In genomic region chr11:18319914-18320313, GRCh38 we compare ENCODE assay signal across 14 cellular contexts. TPM values are rescaled to one million over a fixed set of nuclear protein-coding genes. Genes with fewer than 3 reads are reported as not detected.
DNase-seq lines count a peak whose midpoint lies in the region; ATAC-seq and TF ChIP-seq lines count a peak whose summit lies in the region.
"Had no signal": no experiment of that assay in that cellular context is flagged by ENCODE, and none has a peak within 500 bp of the region (broad histone marks: within the 10 kb centered on the region; RNA-seq: fewer than 3 reads in every experiment).

No MANE protein-coding gene starts in this region.

- TF ChIP-seq EP300 in SK-N-SH (IDR thresholded peaks at IDR 0.05; ENCODE audit: borderline replicate concordance in 1 of 2, low read depth in 1 of 2, low read length in 1 of 2) = no peak

- H3K9ac ChIP-seq in SK-N-SH = no peak overlapping the region; the same call in 1 of the 2 replicates
- no peak overlapping the region for H3K9ac ChIP-seq in PC-3 (ENCODE audit: low read length)
- peak overlapping the region; percentile 96 for H3K9ac ChIP-seq in endodermal cell (ENCODE audit: extremely low read depth, low read length, poor library complexity, severe bottlenecking)
- H3K9ac ChIP-seq in smooth muscle cell (ENCODE audit: low read depth) = peak overlapping the region; percentile 19

- POLR2A ChIA-PET in SK-N-SH (lab: Yijun Ruan, JAX) (interaction anchor here (2.4 kb wide), 1 partner anchor 64 kb away, joined by 8 read pairs; no protein-coding TSS in a partner anchor), PC-3 (lab: Charles Lee; ENCODE audit: unreplicated experiment) (interaction anchor here (0.6 kb wide), 2 partner anchors 75 to 91 kb away, joined by 4 to 5 read pairs; partner anchors contain the start of gene LDHA)

- no peaks in the 10 kb centered on the region for H3K27me3 ChIP-seq in SK-N-SH (ENCODE audit: insufficient read depth)
- no peaks in the 10 kb centered on the region for H3K27me3 ChIP-seq in PC-3 (ENCODE audit: low read length)
- no peaks in the 10 kb centered on the region for H3K27me3 ChIP-seq in endodermal cell (ENCODE audit: control insufficient read depth, insufficient read depth, low read length, poor library complexity, severe bottlenecking)
- H3K27me3 ChIP-seq in smooth muscle cell (ENCODE audit: low read depth) = no peaks in the 10 kb centered on the region
- H3K27me3 ChIP-seq in gastrocnemius medialis = no peaks in the 10 kb centered on the region
- H3K27me3 ChIP-seq: ovary, thyroid gland had no signal

- H3K27ac ChIP-seq in SK-N-SH (ENCODE audit: low read depth in 2 of 2, low read length in 1 of 2) (no peak overlapping the region), PC-3 (ENCODE audit: low read length) (no peak overlapping the region), endodermal cell (ENCODE audit: low read depth, low read length) (no peak overlapping the region), smooth muscle cell (ENCODE audit: low read depth) (no peak overlapping the region), gastrocnemius medialis (no peak overlapping the region)
- H3K27ac ChIP-seq: 22Rv1, ovary, thyroid gland had no signal

- DNase-seq in SK-N-SH (no peak), PC-3 (no peak), endodermal cell (no peak), smooth muscle cell (lab: John Stamatoyannopoulos, UW; ENCODE audit: unreplicated experiment) (no peak), NCI-H2196 (lab: John Stamatoyannopoulos, UW; ENCODE audit: unreplicated experiment) (no peak), C1 segment of cervical spinal cord (lab: John Stamatoyannopoulos, UW) (no peak), gastrocnemius medialis (no peak)
- DNase-seq: activated CD8-positive, alpha-beta memory T cell treated with anti-CD3 and anti-CD28 coated beads for 24 hours; ovary; stimulated activated CD4-positive, alpha-beta T cell treated with anti-CD3 and anti-CD28 coated beads, Interleukin-4, amount 100 ng/mL, for 1 hour; thyroid gland had no signal

- peaks cover 8% of the 10 kb centered on the region for H3F3A ChIP-seq in SK-N-SH (replicated peaks; ENCODE audit: insufficient read depth)
- no peaks in the 10 kb centered on the region for H3F3A ChIP-seq in PC-3 (ENCODE audit: low read length, unreplicated experiment)
- H3F3A ChIP-seq in smooth muscle cell (ENCODE audit: low read depth) = no peaks in the 10 kb centered on the region

- no peaks in the 10 kb centered on the region for H3K9me3 Mint-ChIP-seq in endodermal cell

- H3K4me2 ChIP-seq in SK-N-SH (peak overlapping the region; percentile 86), PC-3 (ENCODE audit: low read length) (peak overlapping the region; percentile 92), smooth muscle cell (peak overlapping the region; percentile 100)

- TF ChIP-seq CTCF in SK-N-SH (IDR thresholded peaks at IDR 0.05) (no peak), PC-3 (conservative IDR thresholded peaks at IDR 0.05; ENCODE audit: low read depth, low read length) (no peak), endodermal cell (conservative IDR thresholded peaks at IDR 0.05) (no peak), smooth muscle cell (IDR thresholded peaks at IDR 0.05; ENCODE audit: borderline replicate concordance, insufficient read depth, poor library complexity, severe bottlenecking) (no peak), gastrocnemius medialis (IDR thresholded peaks at IDR 0.05 in 4 of 5, conservative IDR thresholded peaks at IDR 0.05 in 1 of 5) (no peak)

- H3K9me3 ChIP-seq in SK-N-SH = no peaks in the 10 kb centered on the region
- H3K9me3 ChIP-seq in PC-3 (ENCODE audit: low read length) = no peaks in the 10 kb centered on the region
- no peaks in the 10 kb centered on the region for H3K9me3 ChIP-seq in endodermal cell (ENCODE audit: control insufficient read depth, low read length)
- H3K9me3 ChIP-seq in smooth muscle cell (replicated peaks; ENCODE audit: low read depth) = no peaks in the 10 kb centered on the region
- H3K9me3 ChIP-seq in gastrocnemius medialis = no peaks in the 10 kb centered on the region
- H3K9me3 ChIP-seq: ovary, thyroid gland had no signal

- no peaks in the 10 kb centered on the region for H3K9me2 ChIP-seq in SK-N-SH
- H3K9me2 ChIP-seq in PC-3 (replicated peaks; ENCODE audit: low read length) = no peaks in the 10 kb centered on the region

- 91% methylated on average over 3 of the region's 3 CpGs for WGBS in SK-N-SH (ENCODE audit: low lambda C conversion rate)
- 83 to 95% methylated on average over 2 to 3 of the region's 3 CpGs for WGBS in endodermal cell (ENCODE audit: insufficient coverage in 1 of 2, insufficient read length in 1 of 2), 2 experiments
- 92% methylated on average over 3 of the region's 3 CpGs for WGBS in smooth muscle cell (ENCODE audit: low lambda C conversion rate)

- H4K20me1 ChIP-seq in SK-N-SH (ENCODE audit: insufficient read depth) (peaks cover 1% of the 10 kb centered on the region; the same call in 1 of the 2 replicates), PC-3 (ENCODE audit: low read length) (0 out of 2 replicates have a peak, but pooled peaks cover 7% of the 10 kb centered on the region), smooth muscle cell (ENCODE audit: low read depth) (no peaks in the 10 kb centered on the region)

- peaks cover 58% of the 10 kb centered on the region for H3K4me1 Mint-ChIP-seq in endodermal cell

- H3K4me1 ChIP-seq in SK-N-SH (ENCODE audit: control insufficient read depth in 1 of 2, insufficient read depth in 2 of 2, low read depth in 1 of 2, low read length in 1 of 2) (peaks cover 5 to 19% of the 10 kb centered on the region in 2 experiments; a peak in 3 of 4 replicates), PC-3 (ENCODE audit: insufficient read depth, low read length) (peaks cover 36% of the 10 kb centered on the region), endodermal cell (ENCODE audit: control insufficient read depth, insufficient read depth, low read length) (peaks cover 5% of the 10 kb centered on the region), smooth muscle cell (ENCODE audit: low read depth) (peaks cover 22% of the 10 kb centered on the region), gastrocnemius medialis (peaks cover 31 to 34% of the 10 kb centered on the region in 2 donors)

- intact Hi-C loops in PC-3 (cut with micrococcal nuclease) = loop anchor here (10.0 kb wide), 2 partner anchors 75 to 175 kb away; partner anchors contain the start of gene SAA2
- intact Hi-C loops in gastrocnemius medialis (cut with DNase I; ENCODE audit: low total_unique reads) = no loop called here

- H2AFZ ChIP-seq in SK-N-SH (ENCODE audit: low read depth) (no peak overlapping the region), PC-3 (ENCODE audit: low read length) (no peak overlapping the region), smooth muscle cell (ENCODE audit: low read depth) (no peak overlapping the region)

- H3K79me2 ChIP-seq in SK-N-SH (ENCODE audit: insufficient read depth) (peaks cover 91% of the 10 kb centered on the region), PC-3 (ENCODE audit: low read length) (peaks cover 80% of the 10 kb centered on the region), smooth muscle cell (ENCODE audit: low read depth) (peaks cover 70% of the 10 kb centered on the region)

- no peak for TF ChIP-seq POLR2A in gastrocnemius medialis (IDR thresholded peaks at IDR 0.05)

- H3K4me3 Mint-ChIP-seq in endodermal cell = peak overlapping the region; percentile 91

- H3K36me3 Mint-ChIP-seq in endodermal cell (ENCODE audit: low read depth) = peaks cover 22% of the 10 kb centered on the region

- no peak for ATAC-seq in SK-N-SH treated with all-trans-retinoic acid at 6 μM for 48 hours
- ATAC-seq in PC-3 = no peak
- no peak for ATAC-seq in gastrocnemius medialis

- peak overlapping the region; percentile 28 for H3K27ac Mint-ChIP-seq in endodermal cell

- H3K4me3 ChIP-seq in SK-N-SH (ENCODE audit: low read depth in 2 of 2, low read length in 1 of 2) (peak overlapping the region in 1 of 2 experiments; percentile 92; a peak in 1 of 4 replicates), PC-3 (ENCODE audit: low read length) (peak overlapping the region; percentile 89), endodermal cell (ENCODE audit: low read length) (peak overlapping the region; percentile 99), smooth muscle cell (peak overlapping the region; percentile 73), gastrocnemius medialis (no peak overlapping the region)
- H3K4me3 ChIP-seq: ovary, thyroid gland had no signal

- no peak for TF ChIP-seq RAD21 in SK-N-SH (IDR thresholded peaks at IDR 0.05; ENCODE audit: low read length)

- in situ Hi-C loops in gastrocnemius medialis (cut with MboI; ENCODE audit: low sequenced_read_pairs in 4 of 4) = loop anchor here in 3 of 4 donors (5.0 to 10.0 kb wide), 4 partner anchors 75 to 315 kb away; partner anchors contain the start of genes SPTY2D1 (in 2 of the 3), LDHA (in 1 of the 3) and TSG101 (in 1 of the 3)

- no peaks in the 10 kb centered on the region for H3K27me3 Mint-ChIP-seq in endodermal cell (ENCODE audit: insufficient read depth)

- H3K36me3 ChIP-seq in SK-N-SH (replicated peaks in 1 of 2; ENCODE audit: control insufficient read depth in 1 of 2, insufficient read depth in 2 of 2, low read length in 1 of 2) = peaks cover 2 to 6% of the 10 kb centered on the region in 2 experiments
- H3K36me3 ChIP-seq in PC-3 (ENCODE audit: low read depth, low read length) = no peaks in the 10 kb centered on the region; the same call in 1 of the 2 replicates
- peaks cover 16% of the 10 kb centered on the region for H3K36me3 ChIP-seq in endodermal cell (ENCODE audit: control insufficient read depth, insufficient read depth, low read length)
- no peaks in the 10 kb centered on the region for H3K36me3 ChIP-seq in smooth muscle cell (ENCODE audit: low read depth)
- no peaks in the 10 kb centered on the region for H3K36me3 ChIP-seq in gastrocnemius medialis
- H3K36me3 ChIP-seq: ovary, thyroid gland had no signal

- CTCF ChIA-PET in SK-N-SH (lab: Yijun Ruan, JAX) (interaction anchor here (1.2 kb wide), 1 partner anchor 76 kb away, joined by 3 read pairs; no protein-coding TSS in a partner anchor), PC-3 (lab: Charles Lee) (no interaction called here)

- no TSS peak for BruUV-seq in PC-3 (replicated peaks; lab: Mats Ljungman, UMichigan)

RNA-seq across cellular contexts. Expression of gene HPS5, which starts 2.0 kb away (rescaled TPM):
- polyA plus RNA-seq in SK-N-SH (2012; rRNA removed) (8.2 and 10.8 TPM in 2 replicates), smooth muscle cell (5.5 and 7.4 TPM in 2 replicates)
- polyA plus RNA-seq in SK-N-SH (2012; cell fraction: cytosol; rRNA removed) = 11.4 and 11.9 TPM in 2 replicates
- polyA plus RNA-seq in SK-N-SH (2012; cell fraction: nucleus; rRNA removed) = 9.3 and 13.5 TPM in 2 replicates
- total RNA-seq in PC-3 (2014; rRNA removed) (15.2 and 15.6 TPM in 2 replicates), endodermal cell (10 to 100 TPM; 21.4 TPM), smooth muscle cell (13.1 and 20.2 TPM in 2 replicates), gastrocnemius medialis (10 to 100 TPM in 2 of 4 donors, 1 to 10 TPM in 2; 5.3 to 13.1 (median 9.7) TPM)
- polyA plus RNA-seq in endodermal cell (2013, experiment 1 of 2) = 12.7 TPM
- 12.9 TPM for polyA plus RNA-seq in endodermal cell (2013, experiment 2 of 2)

RNA-seq across cellular contexts. Expression of gene GTF2H1, which starts 2.5 kb away (rescaled TPM):
- 31.2 and 40.4 TPM in 2 replicates for polyA plus RNA-seq in SK-N-SH (2012; rRNA removed)
- polyA plus RNA-seq in SK-N-SH (2012; cell fraction: cytosol; rRNA removed) = 44.9 and 45.3 TPM in 2 replicates
- 61.5 and 64.3 TPM in 2 replicates for polyA plus RNA-seq in SK-N-SH (2012; cell fraction: nucleus; rRNA removed)
- 32.7 and 33.5 TPM in 2 replicates for total RNA-seq in PC-3 (2014; rRNA removed)
- total RNA-seq in endodermal cell = 10 to 100 TPM; 25.7 to 31.5 TPM
- polyA plus RNA-seq in endodermal cell (2013, experiment 1 of 2) = 28.0 TPM
- 26.9 TPM for polyA plus RNA-seq in endodermal cell (2013, experiment 2 of 2)
- total RNA-seq in smooth muscle cell = 47.2 and 47.8 TPM in 2 replicates
- polyA plus RNA-seq in smooth muscle cell = 22.0 and 28.3 TPM in 2 replicates
- 10 to 100 TPM; 30.9 to 45.6 (median 33.2) TPM for total RNA-seq in gastrocnemius medialis

RNA-seq across cellular contexts. Expression of gene SAA1, which starts 53.9 kb away (rescaled TPM):
- polyA plus RNA-seq in SK-N-SH (2012; rRNA removed) (not detected in 2 replicates), smooth muscle cell (1.2 and 1.4 TPM in 2 replicates)
- polyA plus RNA-seq in SK-N-SH (2012; cell fraction: cytosol; rRNA removed) = not detected in 2 replicates
- not detected in 2 replicates for polyA plus RNA-seq in SK-N-SH (2012; cell fraction: nucleus; rRNA removed)
- total RNA-seq in PC-3 (2014; rRNA removed) (not detected in 2 replicates), endodermal cell (not detected), smooth muscle cell (not detected in 2 replicates), gastrocnemius medialis (100 to 1,000 TPM in 2 of 4 donors, 10 to 100 TPM in 1, 1 to 10 TPM in 1; 5.7 to 145 (median 89.3) TPM)
- not detected for polyA plus RNA-seq in endodermal cell (2013, experiment 1 of 2)
- polyA plus RNA-seq in endodermal cell (2013, experiment 2 of 2) = not detected
- total RNA-seq: NCI-H460 had no signal

Comparison
In these comparisons a context has a peak if more than half of its experiments do, and no peak if none do; other contexts are left out.
1. H3K4me3 ChIP-seq: peak in PC-3 (single experiment), endodermal cell (single experiment) and smooth muscle cell (single experiment); none in gastrocnemius medialis (0 of 4).
2. H3K9ac ChIP-seq: peak in endodermal cell (single experiment) and smooth muscle cell (single experiment); none in SK-N-SH (single experiment) and PC-3 (single experiment).
3. Peak in every context shown above with its lines, with median percentiles within 50 percentile points of each other: H3K4me2 ChIP-seq.